Comparison of ENCODE assay signal across 11 cellular contexts in the genomic region with DNA sequence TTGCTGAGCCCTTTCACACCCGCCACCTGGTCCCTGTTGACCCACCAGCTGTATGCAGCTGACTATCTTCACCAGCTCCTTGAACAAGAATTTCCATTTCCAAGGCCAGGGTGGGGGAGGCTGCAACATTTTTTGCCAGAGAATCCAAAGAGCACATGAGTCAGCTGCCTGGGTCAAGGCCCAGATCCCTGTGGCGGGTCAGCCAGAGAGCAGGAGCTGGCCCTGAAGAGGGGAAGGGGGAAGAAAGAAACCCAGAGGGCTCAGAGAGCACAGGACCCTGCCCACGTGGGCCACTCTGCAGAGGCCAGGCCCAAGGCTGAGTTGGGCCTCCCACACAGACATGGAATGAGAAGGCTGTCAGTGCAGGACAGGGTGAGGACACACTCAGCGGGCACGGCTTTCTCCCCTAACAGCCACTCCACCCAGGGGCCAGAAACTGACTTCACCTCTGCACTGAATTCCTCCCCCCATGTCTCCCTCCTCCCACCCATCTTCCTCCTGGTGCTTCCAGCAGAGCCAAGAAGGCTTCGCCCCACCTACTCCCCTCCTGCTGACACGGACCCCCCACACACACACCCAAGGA. TPM values are rescaled to one million over a fixed set of nuclear protein-coding genes. Genes with fewer than 3 reads are reported as not detected.
A peak's percentile ranks its signal among the peaks of the same experiment; 100 is the strongest.
DNase-seq lines count a peak whose midpoint lies in the region; ATAC-seq and TF ChIP-seq lines count a peak whose summit lies in the region.
"Had no signal": no experiment of that assay in that cellular context is flagged by ENCODE, and none has a peak within 500 bp of the region (broad histone marks: within the 10 kb centered on the region; RNA-seq: fewer than 3 reads in every experiment).

No MANE protein-coding gene starts in this region.

- no peak overlapping the region for H3K4me3 ChIP-seq in choroid plexus epithelial cell (ENCODE audit: low read depth, low read length)
- no peak overlapping the region for H3K4me3 ChIP-seq in right lobe of liver
- no peak overlapping the region for H3K4me3 ChIP-seq in testis

- H3K27ac ChIP-seq in right lobe of liver (no peak overlapping the region), testis (peak overlapping the region in 1 of 2 donors; percentile 65)

- DNase-seq in HS-27A (ENCODE audit: low read depth): peak; percentile 52
- peak; percentile 89 for DNase-seq in choroid plexus epithelial cell (ENCODE audit: low read depth)
- DNase-seq in right lobe of liver: peak; percentile 72 to 75 (median 73)
- DNase-seq in testis: peak; percentile 91
- DNase-seq in stimulated activated CD4-positive, alpha-beta T cell treated with anti-CD3 and anti-CD28 coated beads, Interleukin-12 subunit alpha, Interleukin-12 subunit beta, amount 100 ng/mL, for 4 hours: no peak
- no peak for DNase-seq in NCI-H128 (lab: John Stamatoyannopoulos, UW; ENCODE audit: unreplicated experiment)
- DNase-seq: NCI-H526; stimulated activated CD4-positive, alpha-beta T cell treated with anti-CD3 and anti-CD28 coated beads, Interleukin-4, amount 100 ng/mL, for 24 hours had no signal

- H3K4me1 ChIP-seq in right lobe of liver (peaks cover 0 to 8% (median 2%) of the 10 kb centered on the region in 4 donors), testis (peaks cover 27% of the 10 kb centered on the region)

- TF ChIP-seq POLR2A in right lobe of liver (IDR thresholded peaks at IDR 0.05) (no peak), testis (IDR thresholded peaks at IDR 0.05) (no peak)

- intact Hi-C loops in right lobe of liver (cut with DNase I): no loop called here
- intact Hi-C loops in testis (cut with DNase I; ENCODE audit: low total_unique reads): no loop called here

- WGBS in right lobe of liver (ENCODE audit: insufficient coverage, low coverage, low lambda C conversion rate, missing lambda C conversion rate): 75% methylated on average over 3 of the region's 7 CpGs
- 21 to 55% methylated on average over 7 of the region's 7 CpGs for WGBS in testis, 2 donors

- H3K36me3 ChIP-seq in right lobe of liver (no peaks in the 10 kb centered on the region), testis (ENCODE audit: low read depth, missing control alignments) (no peaks in the 10 kb centered on the region)

- no peaks in the 10 kb centered on the region for H3K9me3 ChIP-seq in right lobe of liver
- no peaks in the 10 kb centered on the region for H3K9me3 ChIP-seq in testis

- ATAC-seq in right lobe of liver (peak; percentile 63 to 90 (median 82)), HG02678 (IDR thresholded peaks at IDR 0.05; ENCODE audit: unreplicated experiment) (no peak), GM19351 (IDR thresholded peaks at IDR 0.05; ENCODE audit: unreplicated experiment) (no peak)

- no peak for TF ChIP-seq CTCF in choroid plexus epithelial cell (conservative IDR thresholded peaks at IDR 0.05; ENCODE audit: low read depth, low read length)
- TF ChIP-seq CTCF in right lobe of liver (IDR thresholded peaks at IDR 0.05): no peak
- TF ChIP-seq CTCF in testis (IDR thresholded peaks at IDR 0.05): no peak

- H3K27me3 ChIP-seq in right lobe of liver (no peaks in the 10 kb centered on the region), testis (no peaks in the 10 kb centered on the region)

RNA-seq across cellular contexts. Expression of a gene that starts 28.9 kb away (rescaled TPM):
- total RNA-seq in right lobe of liver: 10 to 100 TPM in 5 of 6 experiments, 1 to 10 TPM in 1; 6.6 to 24.0 (median 12.0) TPM
- total RNA-seq in testis: 10 to 100 TPM; 30.9 to 57.4 TPM
- 372 TPM for polyA plus RNA-seq in testis (ENCODE audit: insufficient read depth, low read depth, low replicate concordance)

RNA-seq across cellular contexts. Expression of a gene that starts 33.8 kb away (rescaled TPM):
- total RNA-seq in right lobe of liver (not detected), testis (1 to 10 TPM in 1 of 2 donors, not detected in 1; 1.3 TPM)
- not detected for polyA plus RNA-seq in testis (ENCODE audit: insufficient read depth, low read depth, low replicate concordance)
- total RNA-seq: frontal cortex had no signal

RNA-seq across cellular contexts. Expression of a gene that starts 38.7 kb away (rescaled TPM):
- total RNA-seq in right lobe of liver (10 to 100 TPM in 4 of 6 experiments, 1 to 10 TPM in 2; 7.6 to 21.6 (median 14.0) TPM), testis (10 to 100 TPM; 15.8 to 23.8 TPM)
- polyA plus RNA-seq in testis (ENCODE audit: insufficient read depth, low read depth, low replicate concordance): 146 TPM

RNA-seq across cellular contexts. Expression of a gene that starts 42.1 kb away (rescaled TPM):
- total RNA-seq in right lobe of liver (under 1 TPM in 1 of 6 experiments, not detected in 5; 0.29 TPM), testis (not detected)
- 0.67 TPM for polyA plus RNA-seq in testis (ENCODE audit: insufficient read depth, low read depth, low replicate concordance)
- total RNA-seq: frontal cortex had no signal

RNA-seq across cellular contexts. Expression of a gene that starts 46.5 kb away (rescaled TPM):
- total RNA-seq in right lobe of liver: not detected
- not detected for total RNA-seq in testis
- not detected for polyA plus RNA-seq in testis (ENCODE audit: insufficient read depth, low read depth, low replicate concordance)
- total RNA-seq: frontal cortex had no signal

Comparison
In these comparisons a context has a peak if more than half of its experiments do, and no peak if none do; other contexts are left out.
1. DNase-seq: peak in HS-27A (single experiment), choroid plexus epithelial cell (single experiment), right lobe of liver (3 of 3) and testis (single experiment); none in stimulated activated CD4-positive, alpha-beta T cell treated with anti-CD3 and anti-CD28 coated beads, Interleukin-12 subunit alpha, Interleukin-12 subunit beta, amount 100 ng/mL, for 4 hours (single experiment) and NCI-H128 (single experiment).
2. ATAC-seq: peak in right lobe of liver (4 of 4); none in HG02678 (single experiment) and GM19351 (single experiment).